Comparison of ENCODE assay signal across 15 cellular contexts in genomic region chr21:45091540-45092322, GRCh38. TPM values are rescaled to one million over a fixed set of nuclear protein-coding genes. Genes with fewer than 3 reads are reported as not detected.
DNase-seq lines count a peak whose midpoint lies in the region; ATAC-seq lines count a peak whose summit lies in the region.
"Had no signal": no experiment of that assay in that cellular context is flagged by ENCODE, and none has a peak within 500 bp of the region (broad histone marks: within the 10 kb centered on the region; RNA-seq: fewer than 3 reads in every experiment).

No MANE protein-coding gene starts in this region.

- intact Hi-C loops in sciatic nerve (cut with DNase I): no loop called here

- peak; percentile 61 for DNase-seq in D341Med (ENCODE audit: low spot score)
- DNase-seq in HCEC 1CT: peak; percentile 22
- DNase-seq in amniotic epithelial cell (ENCODE audit: low read depth): peak; percentile 31
- DNase-seq in sciatic nerve (ENCODE audit: low spot score): no peak
- DNase-seq in LoVo (ENCODE audit: low spot score): no peak
- no peak for DNase-seq in NCI-H2227 treated with DMSO at 0.1 percent for 48 hours (lab: John Stamatoyannopoulos, UW)
- DNase-seq in cortex of kidney (lab: John Stamatoyannopoulos, UW): no peak
- DNase-seq: activated CD8-positive, alpha-beta memory T cell treated with anti-CD3 and anti-CD28 coated beads, Interleukin-2, amount 50 U/mL, for 4 hours; activated naive CD4-positive, alpha-beta T cell treated with anti-CD3 and anti-CD28 coated beads for 36 hours; CD4-positive, CD25-positive, alpha-beta regulatory T cell; effector memory CD8-positive, alpha-beta T cell; H9; NK-92 treated with Interleukin-12 subunit alpha and Interleukin-12 subunit beta, amount 100 ng/mL, for 24 hours; stimulated activated CD4-positive, alpha-beta T cell treated with anti-CD3 and anti-CD28 coated beads, Interleukin-1b, Interleukin-23, amount 100 ng/mL, for 48 hours had no signal

- ATAC-seq in sciatic nerve (peak; percentile 30), GM21367 (IDR thresholded peaks at IDR 0.05; ENCODE audit: unreplicated experiment) (no peak)
- ATAC-seq: effector memory CD8-positive, alpha-beta T cell had no signal

RNA-seq across cellular contexts. Expression of gene ADARB1, which starts 17.4 kb away (rescaled TPM):
- 35.0 TPM for total RNA-seq in sciatic nerve

Comparison
In these comparisons a context has a peak if more than half of its experiments do, and no peak if none do; other contexts are left out.
1. DNase-seq: peak in D341Med (single experiment), HCEC 1CT (single experiment) and amniotic epithelial cell (single experiment); none in sciatic nerve (single experiment), LoVo (single experiment), NCI-H2227 treated with DMSO at 0.1 percent for 48 hours (single experiment) and cortex of kidney (single experiment).